Comparison of ENCODE assay signal across 11 cellular contexts in the genomic region with DNA sequence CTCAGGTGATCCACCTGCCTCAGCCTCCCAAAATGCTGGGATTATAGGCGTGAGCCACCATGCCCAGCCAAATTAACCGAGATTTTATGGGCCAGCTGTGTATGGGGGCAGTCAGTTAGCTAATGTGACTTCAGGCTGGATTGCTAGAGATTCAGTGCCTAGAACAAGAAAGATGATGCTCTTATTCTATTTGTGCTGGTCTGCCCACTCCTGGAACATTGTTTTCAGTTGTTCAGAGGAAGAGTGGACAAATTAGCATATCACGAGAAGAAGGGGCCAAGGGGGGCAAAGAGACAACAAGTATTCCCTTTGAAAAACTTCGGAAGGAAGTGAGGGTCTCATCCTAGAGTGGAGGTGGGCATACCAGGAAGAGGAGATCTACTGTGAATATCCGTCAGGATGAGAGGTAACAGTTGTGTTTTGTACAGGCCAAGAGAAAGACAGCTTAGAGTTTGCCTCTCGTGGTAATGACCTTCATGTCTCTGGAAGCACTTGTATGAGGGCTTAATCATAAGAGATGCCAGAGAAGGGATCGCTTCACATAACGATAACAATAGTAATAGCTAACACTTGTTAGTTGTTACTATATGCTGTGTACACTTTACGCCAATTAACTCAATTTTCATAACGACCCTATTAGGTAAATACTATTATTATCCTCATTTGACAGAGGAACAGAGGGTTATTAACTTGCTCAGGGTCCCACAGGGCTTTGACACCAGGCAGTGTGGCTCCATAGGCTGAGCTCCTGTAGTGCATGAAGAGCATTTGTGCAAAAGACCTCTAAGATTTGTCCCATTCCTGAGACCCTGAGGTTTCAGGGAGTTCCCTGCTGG.
DNase-seq lines count a peak whose midpoint lies in the region; ATAC-seq, FAIRE-seq and TF ChIP-seq lines count a peak whose summit lies in the region.
"Had no signal": no experiment of that assay in that cellular context is flagged by ENCODE, and none has a peak within 500 bp of the region (broad histone marks: within the 10 kb centered on the region; RNA-seq: fewer than 3 reads in every experiment).

No MANE protein-coding gene starts in this region.

- peaks cover 53% of the 10 kb centered on the region for H3K27me3 ChIP-seq in endodermal cell (ENCODE audit: control insufficient read depth, insufficient read depth, low read length, poor library complexity, severe bottlenecking)

- H3K4me3 Mint-ChIP-seq in endodermal cell = no peak overlapping the region
- H3K4me3 Mint-ChIP-seq: activated CD8-positive, alpha-beta T cell treated with anti-CD3 and anti-CD28 coated beads, Interleukin-2, amount 10 ng/mL, durations not matched to agents 7 days and 5 days had no signal

- peak; percentile 10 to 13; a peak in 4 of 6 replicates for ATAC-seq in A549
- peak; percentile 3 for ATAC-seq in GM21529 (IDR thresholded peaks at IDR 0.05; ENCODE audit: unreplicated experiment)
- ATAC-seq: activated CD8-positive, alpha-beta T cell treated with anti-CD3 and anti-CD28 coated beads, Interleukin-2, amount 10 ng/mL, durations not matched to agents 7 days and 5 days had no signal

- peaks cover 73% of the 10 kb centered on the region for H3K27me3 Mint-ChIP-seq in endodermal cell (ENCODE audit: insufficient read depth)

- TF ChIP-seq RAD21 in A549 (conservative IDR thresholded peaks at IDR 0.05 in 1 of 2, IDR thresholded peaks at IDR 0.05 in 1 of 2) = no peak

- WGBS in A549 (ENCODE audit: missing lambda C conversion rate) = 61% methylated on average over 10 of the region's 10 CpGs
- WGBS in endodermal cell (ENCODE audit: insufficient coverage in 1 of 2, insufficient read length in 1 of 2), 2 experiments = 93 to 95% methylated on average over 7 to 10 of the region's 10 CpGs

- H3K4me3 ChIP-seq in A549 = no peak overlapping the region
- no peak overlapping the region for H3K4me3 ChIP-seq in endodermal cell (ENCODE audit: low read length)

- peaks cover 15% of the 10 kb centered on the region for H3K4me1 Mint-ChIP-seq in endodermal cell

- no peak overlapping the region for H3K27ac Mint-ChIP-seq in endodermal cell
- H3K27ac Mint-ChIP-seq: activated CD8-positive, alpha-beta T cell treated with anti-CD3 and anti-CD28 coated beads, Interleukin-2, amount 10 ng/mL, durations not matched to agents 7 days and 5 days had no signal

- no peak overlapping the region for H3K9ac ChIP-seq in endodermal cell (ENCODE audit: extremely low read depth, low read length, poor library complexity, severe bottlenecking)
- H3K9ac ChIP-seq: SK-N-SH had no signal

- DNase-seq in A549 (ENCODE audit: low read depth in 1 of 2, low spot score in 1 of 2) (no peak), NCI-H146 treated with DMSO at 0.1 percent for 48 hours (lab: John Stamatoyannopoulos, UW; ENCODE audit: unreplicated experiment) (peak; percentile 47), endodermal cell (peak; percentile 16), amniotic stem cell (lab: John Stamatoyannopoulos, UW) (no peak), hypothalamus (lab: John Stamatoyannopoulos, UW) (no peak), SHP77 (lab: John Stamatoyannopoulos, UW) (no peak)
- no peak for DNase-seq in central memory CD4-positive, alpha-beta T cell
- DNase-seq: activated CD8-positive, alpha-beta T cell treated with anti-CD3 and anti-CD28 coated beads, Interleukin-2, amount 10 ng/mL, durations not matched to agents 7 days and 5 days had no signal

- no peaks in the 10 kb centered on the region for H3K36me3 ChIP-seq in endodermal cell (ENCODE audit: control insufficient read depth, insufficient read depth, low read length)

- no peaks in the 10 kb centered on the region for H3K36me3 Mint-ChIP-seq in endodermal cell (ENCODE audit: low read depth)

- no peak for TF ChIP-seq CTCF in A549 (IDR thresholded peaks at IDR 0.05)
- no peak for TF ChIP-seq CTCF in endodermal cell (conservative IDR thresholded peaks at IDR 0.05)

- POLR2A ChIA-PET in A549 (lab: Yijun Ruan, JAX) = interaction anchor here (0.8 kb wide), 1 partner anchor 56 kb away, joined by 3 read pairs; no protein-coding TSS in a partner anchor

- peaks cover 44% of the 10 kb centered on the region for H3K4me1 ChIP-seq in A549
- peaks cover 4% of the 10 kb centered on the region for H3K4me1 ChIP-seq in endodermal cell (ENCODE audit: control insufficient read depth, insufficient read depth, low read length)

- CTCF ChIA-PET in A549 (lab: Yijun Ruan, JAX) = interaction anchor here (1.0 kb wide), 1 partner anchor 210 kb away, joined by 3 read pairs; the partner anchor contains the start of gene MYCN

- TF ChIP-seq POLR2A in A549 (IDR thresholded peaks at IDR 0.05; ENCODE audit: low read length) = no peak

- peak; percentile 18 for FAIRE-seq in A549 (lab: Jason Lieb, UNC)
- FAIRE-seq: islet of Langerhans had no signal

- no peak for TF ChIP-seq EP300 in A549 (IDR thresholded peaks at IDR 0.05)

- no peaks in the 10 kb centered on the region for H3K9me3 Mint-ChIP-seq in endodermal cell

- peak overlapping the region; percentile 39 to 62; a peak in 4 of 6 replicates for H3K27ac ChIP-seq in A549
- H3K27ac ChIP-seq in endodermal cell (ENCODE audit: low read depth, low read length) = no peak overlapping the region

- peak overlapping the region; percentile 51 for H3K4me2 ChIP-seq in A549
- H3K4me2 ChIP-seq: SK-N-SH had no signal

- H3K9me3 ChIP-seq in A549 (no peaks in the 10 kb centered on the region), endodermal cell (ENCODE audit: control insufficient read depth, low read length) (no peaks in the 10 kb centered on the region)
- H3K9me3 ChIP-seq: SK-N-SH had no signal

TF ChIP-seq in A549, 52 proteins besides CTCF, POLR2A, EP300 and RAD21:
- TF ChIP-seq JUN (IDR thresholded peaks at IDR 0.05) (no peak), MYC (IDR thresholded peaks at IDR 0.05; ENCODE audit: borderline replicate concordance, low read length) (no peak), HEYL (CRISPR knock-in tag; IDR thresholded peaks at IDR 0.05) (no peak)
- TF ChIP-seq, protein P1, sequence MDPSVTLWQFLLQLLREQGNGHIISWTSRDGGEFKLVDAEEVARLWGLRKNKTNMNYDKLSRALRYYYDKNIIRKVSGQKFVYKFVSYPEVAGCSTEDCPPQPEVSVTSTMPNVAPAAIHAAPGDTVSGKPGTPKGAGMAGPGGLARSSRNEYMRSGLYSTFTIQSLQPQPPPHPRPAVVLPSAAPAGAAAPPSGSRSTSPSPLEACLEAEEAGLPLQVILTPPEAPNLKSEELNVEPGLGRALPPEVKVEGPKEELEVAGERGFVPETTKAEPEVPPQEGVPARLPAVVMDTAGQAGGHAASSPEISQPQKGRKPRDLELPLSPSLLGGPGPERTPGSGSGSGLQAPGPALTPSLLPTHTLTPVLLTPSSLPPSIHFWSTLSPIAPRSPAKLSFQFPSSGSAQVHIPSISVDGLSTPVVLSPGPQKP (IDR thresholded peaks at IDR 0.05; ENCODE audit: low read depth, low read length) = no peak

Comparison
In these comparisons a context has a peak if more than half of its experiments do, and no peak if none do; other contexts are left out.
1. DNase-seq: peak in NCI-H146 treated with DMSO at 0.1 percent for 48 hours (single experiment) and endodermal cell (single experiment); none in A549 (0 of 2), central memory CD4-positive, alpha-beta T cell (single experiment), amniotic stem cell (single experiment), hypothalamus (0 of 51) and SHP77 (0 of 2).